ENCODE assay signal across 13 cellular contexts in genomic region chr12:56530390-56531055, GRCh38.
"Had no signal": no experiment of that assay in that cellular context is flagged by ENCODE, and none has a peak within 500 bp of the region (broad histone marks: within the 10 kb centered on the region; RNA-seq: fewer than 3 reads in every experiment).

No MANE protein-coding gene starts in this region.

- H3K27ac ChIP-seq: colonic mucosa had no signal

- H3K4me2 ChIP-seq: smooth muscle cell had no signal

- H3K36me3 ChIP-seq: colonic mucosa had no signal

- H3K9me3 ChIP-seq: colonic mucosa had no signal

- DNase-seq: activated CD4-positive, alpha-beta T cell treated with anti-CD3 and anti-CD28 coated beads, Interleukin-2, amount 10 ng/mL, durations not matched to agents 7 days and 5 days; activated CD8-positive, alpha-beta memory T cell treated with anti-CD3 and anti-CD28 coated beads, Interleukin-2, amount 50 U/mL, for 48 hours; activated gamma-delta T cell; activated T-cell treated with anti-CD3 and anti-CD28 coated beads, Interleukin-2, amount 50 U/mL, for 72 hours; amniotic stem cell; colonic mucosa; head of caudate nucleus; left cardiac atrium; naive thymus-derived CD8-positive, alpha-beta T cell; posterior cingulate gyrus; stimulated activated naive CD8-positive, alpha-beta T cell treated with anti-CD3 and anti-CD28 coated beads, Interleukin-15, Interleukin-2, amounts not matched to agents 100 U/mL and 50 U/mL, for 24 hours; SW 1271 had no signal

- H3K27me3 ChIP-seq: colonic mucosa had no signal

- H3K4me3 ChIP-seq: colonic mucosa, smooth muscle cell had no signal
